12 cellular contexts compared by ENCODE assay signal in genomic region chr15:91956026-91956723, GRCh38.
DNase-seq lines count a peak whose midpoint lies in the region; ATAC-seq, FAIRE-seq and TF ChIP-seq lines count a peak whose summit lies in the region.
"Had no signal": no experiment of that assay in that cellular context is flagged by ENCODE, and none has a peak within 500 bp of the region (broad histone marks: within the 10 kb centered on the region; RNA-seq: fewer than 3 reads in every experiment).

No MANE protein-coding gene starts in this region.

- no peaks in the 10 kb centered on the region for H3K9me3 ChIP-seq in BE2C
- H3K9me3 ChIP-seq in Panc1 (ENCODE audit: control insufficient read depth, insufficient read depth, low read depth, low read length), result no peaks in the 10 kb centered on the region
- H3K9me3 ChIP-seq in tibial nerve, result no peaks in the 10 kb centered on the region
- no peaks in the 10 kb centered on the region for H3K9me3 ChIP-seq in mucosa of descending colon

- 59 to 61% methylated on average over 8 of the region's 8 CpGs for WGBS in tibial nerve, 2 donors

- no peaks in the 10 kb centered on the region for H3K9me3 Mint-ChIP-seq in nephron progenitor cell
- H3K9me3 Mint-ChIP-seq: activated CD4-positive, alpha-beta T cell treated with anti-CD3 and anti-CD28 coated beads, Interleukin-2, amount 10 ng/mL, durations not matched to agents 24 days and 14 days; neural crest cell had no signal

- H3K4me3 Mint-ChIP-seq in nephron progenitor cell, result no peak overlapping the region
- H3K4me3 Mint-ChIP-seq: activated CD4-positive, alpha-beta T cell treated with anti-CD3 and anti-CD28 coated beads, Interleukin-2, amount 10 ng/mL, durations not matched to agents 24 days and 14 days; CD4-positive, CD25-positive, alpha-beta regulatory T cell; neural crest cell had no signal

- H3K36me3 Mint-ChIP-seq in nephron progenitor cell (ENCODE audit: low read depth), result no peaks in the 10 kb centered on the region

- DNase-seq in BE2C (peak; percentile 83), Panc1 (ENCODE audit: low read depth, low spot score) (no peak), fibroblast of gingiva (ENCODE audit: low read depth) (peak; percentile 67), nephron progenitor cell (no peak), GM12892 (ENCODE audit: insufficient read length) (no peak), NCI-H345 treated with DMSO at 0.1 percent for 48 hours (lab: John Stamatoyannopoulos, UW; ENCODE audit: unreplicated experiment) (no peak), tibial nerve (ENCODE audit: low spot score in 2 of 2) (no peak), mucosa of descending colon (no peak)
- DNase-seq: activated CD4-positive, alpha-beta T cell treated with anti-CD3 and anti-CD28 coated beads, Interleukin-2, amount 10 ng/mL, durations not matched to agents 24 days and 14 days; CD4-positive, CD25-positive, alpha-beta regulatory T cell; PC-3 had no signal

- FAIRE-seq in GM12892 (lab: Jason Lieb, UNC), result no peak

- TF ChIP-seq CTCF in BE2C (IDR thresholded peaks at IDR 0.05; ENCODE audit: low read depth, low read length), result no peak
- no peak for TF ChIP-seq CTCF in Panc1 (IDR thresholded peaks at IDR 0.05)
- TF ChIP-seq CTCF in nephron progenitor cell (IDR thresholded peaks at IDR 0.05), result no peak
- TF ChIP-seq CTCF in tibial nerve (IDR thresholded peaks at IDR 0.05), result no peak
- TF ChIP-seq CTCF in mucosa of descending colon (IDR thresholded peaks at IDR 0.05), result no peak

- no peak for TF ChIP-seq POLR2A in GM12892 (IDR thresholded peaks at IDR 0.05; ENCODE audit: low read depth, low read length)
- no peak for TF ChIP-seq POLR2A in tibial nerve (IDR thresholded peaks at IDR 0.05)

- BruUV-seq in Panc1 (replicated peaks; lab: Mats Ljungman, UMichigan), result no TSS peak

- TF ChIP-seq EP300 in tibial nerve (IDR thresholded peaks at IDR 0.05), result no peak

- ATAC-seq in Panc1 (peak; percentile 56; the same call in 1 of the 2 replicates), mucosa of descending colon (no peak)
- ATAC-seq: PC-3 had no signal

- intact Hi-C loops in Panc1 (cut with micrococcal nuclease; ENCODE audit: unreplicated experiment), result no loop called here
- intact Hi-C loops in mucosa of descending colon (cut with DNase I, micrococcal nuclease), result loop anchor here in 1 of 2 donors (10.0 kb wide), 1 partner anchor 101 kb away; the partner anchor contains the start of gene SLCO3A1

- no peaks in the 10 kb centered on the region for H3K27me3 ChIP-seq in BE2C
- H3K27me3 ChIP-seq in Panc1 (ENCODE audit: control insufficient read depth, insufficient read depth, low read length), result no peaks in the 10 kb centered on the region
- H3K27me3 ChIP-seq in tibial nerve, result no peaks in the 10 kb centered on the region

- H3K4me1 ChIP-seq in BE2C, result peaks cover 12% of the 10 kb centered on the region
- H3K4me1 ChIP-seq in Panc1 (ENCODE audit: control insufficient read depth, insufficient read depth, low read length), result 0 out of 2 replicates have a peak, but pooled peaks cover 3% of the 10 kb centered on the region
- peaks cover 0 to 25% (median 2%) of the 10 kb centered on the region in 4 donors for H3K4me1 ChIP-seq in tibial nerve
- peaks cover 12% of the 10 kb centered on the region for H3K4me1 ChIP-seq in mucosa of descending colon (ENCODE audit: low read depth)

- peak overlapping the region; percentile 65 for H3K27ac Mint-ChIP-seq in nephron progenitor cell
- H3K27ac Mint-ChIP-seq: activated CD4-positive, alpha-beta T cell treated with anti-CD3 and anti-CD28 coated beads, Interleukin-2, amount 10 ng/mL, durations not matched to agents 24 days and 14 days had no signal

- H3K4me3 ChIP-seq in BE2C (ENCODE audit: low read depth, low read length) (peak overlapping the region; percentile 35), Panc1 (ENCODE audit: low read depth in 2 of 2, low read length in 2 of 2) (no peak overlapping the region), tibial nerve (no peak overlapping the region), mucosa of descending colon (no peak overlapping the region)

- H3K27me3 Mint-ChIP-seq in nephron progenitor cell (ENCODE audit: low read depth, poor library complexity), result peaks cover 27% of the 10 kb centered on the region
- H3K27me3 Mint-ChIP-seq: activated CD4-positive, alpha-beta T cell treated with anti-CD3 and anti-CD28 coated beads, Interleukin-2, amount 10 ng/mL, durations not matched to agents 24 days and 14 days; CD4-positive, CD25-positive, alpha-beta regulatory T cell had no signal

- CTCF ChIA-PET in Panc1 (lab: Charles Lee), result interaction anchor here (0.9 kb wide), 1 partner anchor 15 kb away, joined by 5 read pairs; no protein-coding TSS in a partner anchor

- POLR2A ChIA-PET in Panc1 (lab: Charles Lee), result no interaction called here

- peaks cover 12% of the 10 kb centered on the region for H3K4me1 Mint-ChIP-seq in nephron progenitor cell

- H3K36me3 ChIP-seq in BE2C (no peaks in the 10 kb centered on the region), Panc1 (ENCODE audit: control insufficient read depth, insufficient read depth, low read length) (no peaks in the 10 kb centered on the region), tibial nerve (no peaks in the 10 kb centered on the region), mucosa of descending colon (ENCODE audit: low read depth) (no peaks in the 10 kb centered on the region)

- in situ Hi-C loops in Panc1 (cut with HindIII; ENCODE audit: low pct_unique_long_range_greater_than_20kb, low sequenced_read_pairs), result no loop called here

- H3K27ac ChIP-seq in Panc1 (ENCODE audit: low read length) (no peak overlapping the region), tibial nerve (peak overlapping the region in 2 of 4 donors; percentile 30 to 54)

Comparison
In these comparisons a context has a peak if more than half of its experiments do, and no peak if none do; other contexts are left out.
1. DNase-seq: peak in BE2C (single experiment) and fibroblast of gingiva (single experiment); none in Panc1 (single experiment), nephron progenitor cell (single experiment), GM12892 (single experiment), NCI-H345 treated with DMSO at 0.1 percent for 48 hours (single experiment), tibial nerve (0 of 2) and mucosa of descending colon (0 of 3).